21 cellular contexts compared by ENCODE assay signal in genomic region chr3:105162448-105162847, GRCh38.
"Had no signal": no experiment of that assay in that cellular context is flagged by ENCODE, and none has a peak within 500 bp of the region (broad histone marks: within the 10 kb centered on the region; RNA-seq: fewer than 3 reads in every experiment).

No MANE protein-coding gene starts in this region.

- H3K36me3 ChIP-seq: left ventricle myocardium inferior, suprapubic skin, tibial nerve had no signal

- H3K27ac Mint-ChIP-seq: activated B cell treated with CpG ODN at 0.5 μM for 24 hours; activated CD4-positive, alpha-beta memory T cell treated with anti-CD3 and anti-CD28 coated beads for 36 hours; activated naive CD8-positive, alpha-beta T cell treated with anti-CD3 and anti-CD28 coated beads for 36 hours; natural killer cell; stimulated activated effector memory CD8-positive, alpha-beta T cell treated with anti-CD3 and anti-CD28 coated beads, Interleukin-12 subunit alpha, Interleukin-12 subunit beta, amount 100 ng/mL, for 72 hours; stimulated activated naive CD8-positive, alpha-beta T cell treated with anti-CD3 and anti-CD28 coated beads, Interleukin-15, amount 100 ng/mL, for 72 hours had no signal

- H3K9me3 ChIP-seq: left ventricle myocardium inferior, suprapubic skin, tibial nerve had no signal

- H3K9me3 Mint-ChIP-seq: activated B cell treated with CpG ODN at 0.5 μM for 24 hours; activated CD4-positive, alpha-beta memory T cell treated with anti-CD3 and anti-CD28 coated beads for 36 hours; activated naive CD8-positive, alpha-beta T cell treated with anti-CD3 and anti-CD28 coated beads for 36 hours; stimulated activated effector memory CD8-positive, alpha-beta T cell treated with anti-CD3 and anti-CD28 coated beads, Interleukin-12 subunit alpha, Interleukin-12 subunit beta, amount 100 ng/mL, for 72 hours; stimulated activated naive CD8-positive, alpha-beta T cell treated with anti-CD3 and anti-CD28 coated beads, Interleukin-15, amount 100 ng/mL, for 72 hours had no signal

- H3K4me2 ChIP-seq: hepatocyte had no signal

- H3K4me1 ChIP-seq: foreskin keratinocyte, suprapubic skin, tibial nerve had no signal

- H2AFZ ChIP-seq: hepatocyte had no signal

- ATAC-seq: foreskin keratinocyte; natural killer cell; sciatic nerve; stimulated activated effector memory CD8-positive, alpha-beta T cell treated with anti-CD3 and anti-CD28 coated beads, Interleukin-12 subunit alpha, Interleukin-12 subunit beta, amount 100 ng/mL, for 72 hours; stimulated activated naive CD8-positive, alpha-beta T cell treated with anti-CD3 and anti-CD28 coated beads, Interleukin-15, amount 100 ng/mL, for 72 hours had no signal

- H3K36me3 Mint-ChIP-seq: activated CD4-positive, alpha-beta memory T cell treated with anti-CD3 and anti-CD28 coated beads for 36 hours; activated naive CD8-positive, alpha-beta T cell treated with anti-CD3 and anti-CD28 coated beads for 36 hours; natural killer cell; stimulated activated effector memory CD8-positive, alpha-beta T cell treated with anti-CD3 and anti-CD28 coated beads, Interleukin-12 subunit alpha, Interleukin-12 subunit beta, amount 100 ng/mL, for 72 hours had no signal

- H3K27ac ChIP-seq: foreskin keratinocyte, hepatocyte, left ventricle myocardium inferior, suprapubic skin, tibial nerve had no signal

- DNase-seq: activated B cell treated with CpG ODN at 0.5 μM for 24 hours; activated CD4-positive, alpha-beta memory T cell treated with anti-CD3 and anti-CD28 coated beads for 36 hours; activated CD4-positive, alpha-beta T cell treated with anti-CD3 and anti-CD28 coated beads for 48 hours; activated naive CD4-positive, alpha-beta T cell treated with Interleukin-2 at 50 U/mL for 16 hours; activated naive CD8-positive, alpha-beta T cell treated with anti-CD3 and anti-CD28 coated beads for 36 hours; activated T-cell treated with anti-CD3 and anti-CD28 coated beads, Interleukin-2, amount 50 U/mL, for 48 hours; central memory CD4-positive, alpha-beta T cell; dermis blood vessel endothelial cell; effector CD8-positive, alpha-beta T cell; foreskin keratinocyte; kidney glomerular epithelial cell; left ventricle myocardium inferior; natural killer cell; small intestine; stimulated activated CD4-positive, alpha-beta T cell treated with anti-CD3 and anti-CD28 coated beads, Interleukin-2, amount 100 ng/mL, for 24 hours; stimulated activated naive CD8-positive, alpha-beta T cell treated with anti-CD3 and anti-CD28 coated beads, Interleukin-15, amount 100 ng/mL, for 72 hours had no signal

- H3K27me3 Mint-ChIP-seq: activated B cell treated with CpG ODN at 0.5 μM for 24 hours had no signal

- H3K4me3 Mint-ChIP-seq: activated B cell treated with CpG ODN at 0.5 μM for 24 hours; activated CD4-positive, alpha-beta memory T cell treated with anti-CD3 and anti-CD28 coated beads for 36 hours; activated naive CD8-positive, alpha-beta T cell treated with anti-CD3 and anti-CD28 coated beads for 36 hours; natural killer cell; stimulated activated effector memory CD8-positive, alpha-beta T cell treated with anti-CD3 and anti-CD28 coated beads, Interleukin-12 subunit alpha, Interleukin-12 subunit beta, amount 100 ng/mL, for 72 hours; stimulated activated naive CD8-positive, alpha-beta T cell treated with anti-CD3 and anti-CD28 coated beads, Interleukin-15, amount 100 ng/mL, for 72 hours had no signal

- H3K79me2 ChIP-seq: hepatocyte had no signal

- H3K27me3 ChIP-seq: foreskin keratinocyte, hepatocyte, suprapubic skin, tibial nerve had no signal

- H3K4me1 Mint-ChIP-seq: activated B cell treated with CpG ODN at 0.5 μM for 24 hours; activated naive CD8-positive, alpha-beta T cell treated with anti-CD3 and anti-CD28 coated beads for 36 hours; natural killer cell; stimulated activated effector memory CD8-positive, alpha-beta T cell treated with anti-CD3 and anti-CD28 coated beads, Interleukin-12 subunit alpha, Interleukin-12 subunit beta, amount 100 ng/mL, for 72 hours; stimulated activated naive CD8-positive, alpha-beta T cell treated with anti-CD3 and anti-CD28 coated beads, Interleukin-15, amount 100 ng/mL, for 72 hours had no signal

- H3K4me3 ChIP-seq: hepatocyte, left ventricle myocardium inferior, suprapubic skin, tibial nerve had no signal
